ENCODE assay signal across 17 cellular contexts in genomic region chr7:116780521-116780920, GRCh38.
DNase-seq lines count a peak whose midpoint lies in the region; ATAC-seq and TF ChIP-seq lines count a peak whose summit lies in the region.
"Had no signal": no experiment of that assay in that cellular context is flagged by ENCODE, and none has a peak within 500 bp of the region (broad histone marks: within the 10 kb centered on the region; RNA-seq: fewer than 3 reads in every experiment).

No MANE protein-coding gene starts in this region.

- H3K56ac ChIP-seq in IMR-90 (ENCODE audit: extremely low read depth, insufficient read depth, low read length), result no peak overlapping the region

- peak overlapping the region; percentile 18 for H2BK15ac ChIP-seq in IMR-90 (ENCODE audit: low read depth, low read length)

- H3K9me1 ChIP-seq in IMR-90 (ENCODE audit: insufficient read depth, low read length), result peaks cover 16% of the 10 kb centered on the region; the same call in 1 of the 2 replicates

- H3K27me3 ChIP-seq in IMR-90 (ENCODE audit: control insufficient read depth, insufficient read depth, low read length) (no peaks in the 10 kb centered on the region), foreskin keratinocyte (no peaks in the 10 kb centered on the region), smooth muscle cell (ENCODE audit: low read depth) (no peaks in the 10 kb centered on the region)
- H3K27me3 ChIP-seq: sigmoid colon, tibial artery had no signal

- POLR2A ChIA-PET in IMR-90 (lab: Charles Lee; ENCODE audit: unreplicated experiment), result no interaction called here

- H3K4ac ChIP-seq in IMR-90 (ENCODE audit: low read depth, low read length), result peak overlapping the region; percentile 76

- H2AFZ ChIP-seq in IMR-90 (replicated peaks; ENCODE audit: low read length, poor library complexity) (no peak overlapping the region), smooth muscle cell (ENCODE audit: low read depth) (no peak overlapping the region)

- H3K18ac ChIP-seq in IMR-90 (ENCODE audit: low read depth, low read length), result peak overlapping the region; percentile 77

- TF ChIP-seq POLR2A in IMR-90 (IDR thresholded peaks at IDR 0.05; ENCODE audit: low read depth, low read length), result no peak

- dilution Hi-C loops in IMR-90 (cut with HindIII; ENCODE audit: low sequenced_read_pairs, unreplicated experiment), result no loop called here

- no peaks in the 10 kb centered on the region for H3K79me2 ChIP-seq in smooth muscle cell (ENCODE audit: low read depth)

- no peaks in the 10 kb centered on the region for H3K9me3 ChIP-seq in IMR-90 (ENCODE audit: control insufficient read depth, insufficient read depth, low read length)
- H3K9me3 ChIP-seq in smooth muscle cell (replicated peaks; ENCODE audit: low read depth), result no peaks in the 10 kb centered on the region
- H3K9me3 ChIP-seq: sigmoid colon, tibial artery had no signal

- H3K4me1 ChIP-seq in IMR-90 (ENCODE audit: control insufficient read depth, insufficient read depth, low read length) (peaks cover 33% of the 10 kb centered on the region), foreskin keratinocyte (peaks cover 32% of the 10 kb centered on the region), smooth muscle cell (ENCODE audit: low read depth) (peaks cover 29% of the 10 kb centered on the region)

- peak; percentile 49 for ATAC-seq in GM19351 (IDR thresholded peaks at IDR 0.05; ENCODE audit: unreplicated experiment)
- no peak for ATAC-seq in IMR-90 (ENCODE audit: low read depth)
- peak; percentile 14 for ATAC-seq in foreskin keratinocyte
- no peak for ATAC-seq in HG03025 (IDR thresholded peaks at IDR 0.05; ENCODE audit: low FRiP score, unreplicated experiment)
- no peak for ATAC-seq in GM21576 (IDR thresholded peaks at IDR 0.05; ENCODE audit: unreplicated experiment)
- ATAC-seq: naive thymus-derived CD4-positive, alpha-beta T cell; SK-N-SH treated with all-trans-retinoic acid at 6 μM for 48 hours had no signal

- CTCF ChIA-PET in IMR-90 (lab: Yijun Ruan, JAX), result interaction anchor here (0.6 kb wide), 1 partner anchor 17 kb away, joined by 4 read pairs; no protein-coding TSS in a partner anchor

- intact Hi-C loops in IMR-90 (cut with micrococcal nuclease), result no loop called here

- peak overlapping the region; percentile 77 for H4K5ac ChIP-seq in IMR-90 (ENCODE audit: low read depth, low read length)

- H3K9ac ChIP-seq in IMR-90 (ENCODE audit: low read depth, low read length) (no peak overlapping the region), smooth muscle cell (ENCODE audit: low read depth) (peak overlapping the region; percentile 12)

- no peaks in the 10 kb centered on the region for H4K20me1 ChIP-seq in IMR-90 (ENCODE audit: insufficient read depth, low read length)
- no peaks in the 10 kb centered on the region for H4K20me1 ChIP-seq in smooth muscle cell (ENCODE audit: low read depth)

- BruUV-seq in IMR-90 (replicated peaks; lab: Mats Ljungman, UMichigan), result no TSS peak

- no peak overlapping the region for H2BK5ac ChIP-seq in IMR-90 (ENCODE audit: low read depth, low read length, poor library complexity, severe bottlenecking)

- H3K14ac ChIP-seq in IMR-90 (replicated peaks; ENCODE audit: low read depth, low read length), result peak overlapping the region; percentile 68

- peak overlapping the region; percentile 88 for H2AK5ac ChIP-seq in IMR-90 (ENCODE audit: low read depth, low read length)

- peak overlapping the region; percentile 69 for H4K91ac ChIP-seq in IMR-90 (ENCODE audit: insufficient read depth, low read depth, low read length)

- no peak overlapping the region for H2AK9ac ChIP-seq in IMR-90 (replicated peaks; ENCODE audit: low read depth, low read length, poor library complexity)

- H3K79me1 ChIP-seq in IMR-90 (ENCODE audit: low read depth in 1 of 2, low read length in 2 of 2), result peaks cover 5 to 7% of the 10 kb centered on the region in 2 experiments; a peak in 1 of 4 replicates

- DNase-seq in IMR-90 (no peak), foreskin keratinocyte (no peak), smooth muscle cell (lab: John Stamatoyannopoulos, UW; ENCODE audit: unreplicated experiment) (no peak), NCI-H82 treated with DMSO at 0.1 percent for 48 hours (lab: John Stamatoyannopoulos, UW; ENCODE audit: unreplicated experiment) (no peak), NCI-H1417 (lab: John Stamatoyannopoulos, UW) (no peak)
- DNase-seq: activated CD4-positive, alpha-beta T cell treated with anti-CD3 and anti-CD28 coated beads, Interleukin-2, amount 50 U/mL, for 1 hour; activated effector memory CD4-positive, alpha-beta T cell treated with anti-CD3 and anti-CD28 coated beads, Interleukin-2, amount 50 U/mL, for 16 hours; GOT3; KBM-7; naive thymus-derived CD4-positive, alpha-beta T cell; NCI-H1930; sigmoid colon; tibial artery had no signal

- H3K36me3 ChIP-seq in IMR-90 (ENCODE audit: control insufficient read depth, insufficient read depth, low read length) (peaks cover 1% of the 10 kb centered on the region; the same call in 1 of the 2 replicates), smooth muscle cell (ENCODE audit: low read depth) (no peaks in the 10 kb centered on the region)
- H3K36me3 ChIP-seq: sigmoid colon, tibial artery had no signal

- no peak for TF ChIP-seq CTCF in IMR-90 (conservative IDR thresholded peaks at IDR 0.05; ENCODE audit: low read depth, low read length)
- no peak for TF ChIP-seq CTCF in foreskin keratinocyte (conservative IDR thresholded peaks at IDR 0.05)
- no peak for TF ChIP-seq CTCF in smooth muscle cell (IDR thresholded peaks at IDR 0.05; ENCODE audit: borderline replicate concordance, insufficient read depth, poor library complexity, severe bottlenecking)

- peak overlapping the region; percentile 33 for H2BK120ac ChIP-seq in IMR-90 (ENCODE audit: low read depth, low read length)

- no peak overlapping the region for H3K4me2 ChIP-seq in IMR-90 (ENCODE audit: low read depth, low read length)
- H3K4me2 ChIP-seq in smooth muscle cell, result peak overlapping the region; percentile 34

- H4K8ac ChIP-seq in IMR-90 (ENCODE audit: low read depth in 2 of 2, low read length in 2 of 2), result peak overlapping the region; percentile 42 to 60; a peak in 2 of 4 replicates

- no peak overlapping the region for H3K27ac ChIP-seq in IMR-90 (ENCODE audit: insufficient read depth, low read length)
- H3K27ac ChIP-seq in foreskin keratinocyte, result no peak overlapping the region
- peak overlapping the region; percentile 53 for H3K27ac ChIP-seq in smooth muscle cell (ENCODE audit: low read depth)
- H3K27ac ChIP-seq: tibial artery had no signal

- H3K23ac ChIP-seq in IMR-90 (ENCODE audit: low read depth, low read length), result peak overlapping the region; percentile 51; the same call in 1 of the 2 replicates

- no peak overlapping the region for H3K4me3 ChIP-seq in IMR-90 (ENCODE audit: insufficient read depth, low read depth, low read length)
- no peak overlapping the region for H3K4me3 ChIP-seq in smooth muscle cell
- H3K4me3 ChIP-seq: sigmoid colon, tibial artery had no signal

- no CpG with 5 or more reads among the region's 1 CpG for WGBS in IMR-90 (ENCODE audit: extremely low coverage in 2 of 2, insufficient read length in 1 of 2), 2 experiments
- WGBS in smooth muscle cell (ENCODE audit: low lambda C conversion rate), result 12% methylated on average over 1 of the region's 1 CpG

- peak overlapping the region; percentile 74 for H2BK20ac ChIP-seq in IMR-90 (ENCODE audit: low read depth, low read length)

- in situ Hi-C loops in IMR-90 (cut with MboI; ENCODE audit: low sequenced_read_pairs), result no loop called here

- no peak for TF ChIP-seq RAD21 in IMR-90 (IDR thresholded peaks at IDR 0.05; ENCODE audit: low read length)

- H3F3A ChIP-seq in smooth muscle cell (ENCODE audit: low read depth), result peaks cover 3% of the 10 kb centered on the region

TF ChIP-seq in IMR-90, 13 proteins besides CTCF, POLR2A, EP300 and RAD21:
- TF ChIP-seq RFX5 (IDR thresholded peaks at IDR 0.05; ENCODE audit: low read depth, low read length) (no peak), CHD1 (IDR thresholded peaks at IDR 0.05; ENCODE audit: low read depth, low read length) (no peak), MXI1 (IDR thresholded peaks at IDR 0.05; ENCODE audit: borderline replicate concordance, low read depth, low read length) (no peak), SMC3 (IDR thresholded peaks at IDR 0.05; ENCODE audit: low read depth, low read length) (no peak)
TF ChIP-seq in IMR-90: peak in this region for 0.

Comparison
In these comparisons a context has a peak if more than half of its experiments do, and no peak if none do; other contexts are left out.
1. ATAC-seq: peak in GM19351 (single experiment) and foreskin keratinocyte (single experiment); none in IMR-90 (single experiment), HG03025 (single experiment) and GM21576 (single experiment).